In the genomic region with DNA sequence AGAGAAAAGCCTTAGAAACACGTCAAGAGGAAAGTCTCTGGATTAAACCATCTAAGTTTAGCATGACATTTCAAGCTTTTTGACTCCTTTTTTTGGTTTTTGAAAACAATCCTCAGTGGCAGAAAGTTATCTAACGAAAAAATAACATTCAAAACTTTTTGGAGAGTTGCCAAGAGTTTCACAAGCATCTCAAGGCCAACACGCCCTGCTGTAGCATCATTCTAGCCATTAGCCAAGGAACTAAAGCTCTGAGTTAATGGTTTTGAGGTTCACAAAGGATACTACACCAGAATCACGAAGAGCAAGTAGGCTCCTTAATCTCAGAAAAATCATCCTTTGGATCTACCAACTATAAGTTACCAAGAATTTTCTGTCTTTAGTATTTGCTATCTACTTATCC, we compare ENCODE assay signal across 1 cellular context.
TF ChIP-seq lines count a peak whose summit lies in the region.

No MANE protein-coding gene starts in this region.

TF ChIP-seq in SK-N-SH treated with all-trans-retinoic acid at 6 μM for 48 hours, 23 proteins besides CTCF, POLR2A, EP300 and RAD21 (continued from another document):
- TF ChIP-seq, protein P1, sequence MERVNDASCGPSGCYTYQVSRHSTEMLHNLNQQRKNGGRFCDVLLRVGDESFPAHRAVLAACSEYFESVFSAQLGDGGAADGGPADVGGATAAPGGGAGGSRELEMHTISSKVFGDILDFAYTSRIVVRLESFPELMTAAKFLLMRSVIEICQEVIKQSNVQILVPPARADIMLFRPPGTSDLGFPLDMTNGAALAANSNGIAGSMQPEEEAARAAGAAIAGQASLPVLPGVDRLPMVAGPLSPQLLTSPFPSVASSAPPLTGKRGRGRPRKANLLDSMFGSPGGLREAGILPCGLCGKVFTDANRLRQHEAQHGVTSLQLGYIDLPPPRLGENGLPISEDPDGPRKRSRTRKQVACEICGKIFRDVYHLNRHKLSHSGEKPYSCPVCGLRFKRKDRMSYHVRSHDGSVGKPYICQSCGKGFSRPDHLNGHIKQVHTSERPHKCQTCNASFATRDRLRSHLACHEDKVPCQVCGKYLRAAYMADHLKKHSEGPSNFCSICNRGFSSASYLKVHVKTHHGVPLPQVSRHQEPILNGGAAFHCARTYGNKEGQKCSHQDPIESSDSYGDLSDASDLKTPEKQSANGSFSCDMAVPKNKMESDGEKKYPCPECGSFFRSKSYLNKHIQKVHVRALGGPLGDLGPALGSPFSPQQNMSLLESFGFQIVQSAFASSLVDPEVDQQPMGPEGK (CRISPR knock-in tag; IDR thresholded peaks at IDR 0.05; ENCODE audit: borderline replicate concordance): no peak
- TF ChIP-seq CSDC2 (CRISPR knock-in tag; IDR thresholded peaks at IDR 0.05) (no peak), TCF4 (CRISPR knock-in tag; IDR thresholded peaks at IDR 0.05; ENCODE audit: borderline replicate concordance) (no peak), ARNTL (CRISPR knock-in tag; IDR thresholded peaks at IDR 0.05; ENCODE audit: borderline replicate concordance, low read depth) (no peak), RARB (CRISPR knock-in tag; IDR thresholded peaks at IDR 0.05) (no peak), ZC3H10 (CRISPR knock-in tag; IDR thresholded peaks at IDR 0.05) (no peak), ZFP30 (CRISPR knock-in tag; IDR thresholded peaks at IDR 0.05) (no peak), BACH2 (CRISPR knock-in tag; IDR thresholded peaks at IDR 0.05; ENCODE audit: borderline replicate concordance) (no peak), OSR1 (CRISPR knock-in tag; IDR thresholded peaks at IDR 0.05) (no peak), SNAI2 (CRISPR knock-in tag; IDR thresholded peaks at IDR 0.05) (no peak), ZNF565 (CRISPR knock-in tag; conservative IDR thresholded peaks at IDR 0.05; ENCODE audit: low read depth) (no peak), ZNF70 (CRISPR knock-in tag; IDR thresholded peaks at IDR 0.05) (no peak)
- TF ChIP-seq, protein P2, sequence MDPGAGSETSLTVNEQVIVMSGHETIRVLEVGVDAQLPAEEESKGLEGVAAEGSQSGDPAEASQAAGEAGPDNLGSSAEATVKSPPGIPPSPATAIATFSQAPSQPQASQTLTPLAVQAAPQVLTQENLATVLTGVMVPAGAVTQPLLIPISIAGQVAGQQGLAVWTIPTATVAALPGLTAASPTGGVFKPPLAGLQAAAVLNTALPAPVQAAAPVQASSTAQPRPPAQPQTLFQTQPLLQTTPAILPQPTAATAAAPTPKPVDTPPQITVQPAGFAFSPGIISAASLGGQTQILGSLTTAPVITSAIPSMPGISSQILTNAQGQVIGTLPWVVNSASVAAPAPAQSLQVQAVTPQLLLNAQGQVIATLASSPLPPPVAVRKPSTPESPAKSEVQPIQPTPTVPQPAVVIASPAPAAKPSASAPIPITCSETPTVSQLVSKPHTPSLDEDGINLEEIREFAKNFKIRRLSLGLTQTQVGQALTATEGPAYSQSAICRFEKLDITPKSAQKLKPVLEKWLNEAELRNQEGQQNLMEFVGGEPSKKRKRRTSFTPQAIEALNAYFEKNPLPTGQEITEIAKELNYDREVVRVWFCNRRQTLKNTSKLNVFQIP (CRISPR knock-in tag; IDR thresholded peaks at IDR 0.05; ENCODE audit: borderline replicate concordance, low read depth): no peak
- TF ChIP-seq, protein P3, sequence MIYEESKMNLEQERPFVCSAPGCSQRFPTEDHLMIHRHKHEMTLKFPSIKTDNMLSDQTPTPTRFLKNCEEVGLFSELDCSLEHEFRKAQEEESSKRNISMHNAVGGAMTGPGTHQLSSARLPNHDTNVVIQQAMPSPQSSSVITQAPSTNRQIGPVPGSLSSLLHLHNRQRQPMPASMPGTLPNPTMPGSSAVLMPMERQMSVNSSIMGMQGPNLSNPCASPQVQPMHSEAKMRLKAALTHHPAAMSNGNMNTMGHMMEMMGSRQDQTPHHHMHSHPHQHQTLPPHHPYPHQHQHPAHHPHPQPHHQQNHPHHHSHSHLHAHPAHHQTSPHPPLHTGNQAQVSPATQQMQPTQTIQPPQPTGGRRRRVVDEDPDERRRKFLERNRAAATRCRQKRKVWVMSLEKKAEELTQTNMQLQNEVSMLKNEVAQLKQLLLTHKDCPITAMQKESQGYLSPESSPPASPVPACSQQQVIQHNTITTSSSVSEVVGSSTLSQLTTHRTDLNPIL (CRISPR knock-in tag; IDR thresholded peaks at IDR 0.05; ENCODE audit: low read depth): no peak
- TF ChIP-seq, protein P4, sequence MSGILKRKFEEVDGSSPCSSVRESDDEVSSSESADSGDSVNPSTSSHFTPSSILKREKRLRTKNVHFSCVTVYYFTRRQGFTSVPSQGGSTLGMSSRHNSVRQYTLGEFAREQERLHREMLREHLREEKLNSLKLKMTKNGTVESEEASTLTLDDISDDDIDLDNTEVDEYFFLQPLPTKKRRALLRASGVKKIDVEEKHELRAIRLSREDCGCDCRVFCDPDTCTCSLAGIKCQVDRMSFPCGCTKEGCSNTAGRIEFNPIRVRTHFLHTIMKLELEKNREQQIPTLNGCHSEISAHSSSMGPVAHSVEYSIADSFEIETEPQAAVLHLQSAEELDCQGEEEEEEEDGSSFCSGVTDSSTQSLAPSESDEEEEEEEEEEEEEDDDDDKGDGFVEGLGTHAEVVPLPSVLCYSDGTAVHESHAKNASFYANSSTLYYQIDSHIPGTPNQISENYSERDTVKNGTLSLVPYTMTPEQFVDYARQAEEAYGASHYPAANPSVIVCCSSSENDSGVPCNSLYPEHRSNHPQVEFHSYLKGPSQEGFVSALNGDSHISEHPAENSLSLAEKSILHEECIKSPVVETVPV (CRISPR knock-in tag; IDR thresholded peaks at IDR 0.05): no peak
TF ChIP-seq in SK-N-SH treated with all-trans-retinoic acid at 6 μM for 48 hours: peak in this region for 0.
